17 cellular contexts compared by ENCODE assay signal in genomic region chr11:117059611-117060010, GRCh38. TPM values are rescaled to one million over a fixed set of nuclear protein-coding genes. Genes with fewer than 3 reads are reported as not detected.
DNase-seq lines count a peak whose midpoint lies in the region; ATAC-seq and TF ChIP-seq lines count a peak whose summit lies in the region.
"Had no signal": no experiment of that assay in that cellular context is flagged by ENCODE, and none has a peak within 500 bp of the region (broad histone marks: within the 10 kb centered on the region; RNA-seq: fewer than 3 reads in every experiment).

No MANE protein-coding gene starts in this region.

- H3K9me3 ChIP-seq in CD8-positive, alpha-beta memory T cell (ENCODE audit: low read length): no peaks in the 10 kb centered on the region
- no peaks in the 10 kb centered on the region for H3K9me3 ChIP-seq in HEK293 (ENCODE audit: control insufficient read depth, insufficient read depth, low read depth, low read length)
- no peaks in the 10 kb centered on the region for H3K9me3 ChIP-seq in mesodermal cell (ENCODE audit: control insufficient read depth, low read length)

- no peaks in the 10 kb centered on the region for H3K36me3 ChIP-seq in CD8-positive, alpha-beta memory T cell (ENCODE audit: insufficient read depth, low read length)
- no peaks in the 10 kb centered on the region for H3K36me3 ChIP-seq in HEK293 (ENCODE audit: control insufficient read depth in 2 of 2, insufficient read depth in 1 of 2, low read length in 2 of 2)
- no peaks in the 10 kb centered on the region for H3K36me3 ChIP-seq in mesodermal cell (ENCODE audit: control insufficient read depth, insufficient read depth, low read length)

- H3K9me3 Mint-ChIP-seq in CD8-positive, alpha-beta memory T cell: peaks cover 0 to 1% (median 0%) of the 10 kb centered on the region in 5 donors
- H3K9me3 Mint-ChIP-seq in stimulated activated effector memory CD8-positive, alpha-beta T cell treated with anti-CD3 and anti-CD28 coated beads, Interleukin-12 subunit alpha, Interleukin-12 subunit beta, amount 100 ng/mL, for 72 hours: no peaks in the 10 kb centered on the region
- H3K9me3 Mint-ChIP-seq: CD4-positive, alpha-beta T cell had no signal

- DNase-seq in CD8-positive, alpha-beta memory T cell: no peak
- DNase-seq in CD1c-positive myeloid dendritic cell (ENCODE audit: extremely low spot score): no peak
- no peak for DNase-seq in stimulated activated effector memory CD8-positive, alpha-beta T cell treated with anti-CD3 and anti-CD28 coated beads, Interleukin-12 subunit alpha, Interleukin-12 subunit beta, amount 100 ng/mL, for 72 hours (ENCODE audit: low spot score in 2 of 2)
- DNase-seq in RWPE1 (ENCODE audit: low spot score): no peak
- DNase-seq: ACHN; CD4-positive, alpha-beta T cell; DMS79 treated with DMSO at 0.1 percent for 48 hours; NCI-H1092; NCI-H187; NCI-H446; NCI-H774; Right ventricle myocardium superior had no signal

- no peak overlapping the region for H3K27ac ChIP-seq in CD8-positive, alpha-beta memory T cell (ENCODE audit: low read depth, low read length)
- H3K27ac ChIP-seq in HEK293 (ENCODE audit: extremely low read depth, low read depth, low read length) (no peak overlapping the region), angular gyrus (ENCODE audit: low read depth, low read length) (peak overlapping the region; percentile 81), mesodermal cell (ENCODE audit: low read depth, low read length, severe bottlenecking) (peak overlapping the region; percentile 32), RWPE1 (no peak overlapping the region)
- H3K27ac ChIP-seq: KMS-11 had no signal

- H3K36me3 Mint-ChIP-seq in CD8-positive, alpha-beta memory T cell: peaks cover 0 to 12% (median 4%) of the 10 kb centered on the region in 3 donors
- peaks cover 8% of the 10 kb centered on the region for H3K36me3 Mint-ChIP-seq in stimulated activated effector memory CD8-positive, alpha-beta T cell treated with anti-CD3 and anti-CD28 coated beads, Interleukin-12 subunit alpha, Interleukin-12 subunit beta, amount 100 ng/mL, for 72 hours

- H3K4me1 Mint-ChIP-seq in CD8-positive, alpha-beta memory T cell: peaks cover 71 to 94% (median 89%) of the 10 kb centered on the region in 3 donors
- H3K4me1 Mint-ChIP-seq in stimulated activated effector memory CD8-positive, alpha-beta T cell treated with anti-CD3 and anti-CD28 coated beads, Interleukin-12 subunit alpha, Interleukin-12 subunit beta, amount 100 ng/mL, for 72 hours: peaks cover 58% of the 10 kb centered on the region

- ATAC-seq in stimulated activated effector memory CD8-positive, alpha-beta T cell treated with anti-CD3 and anti-CD28 coated beads, Interleukin-12 subunit alpha, Interleukin-12 subunit beta, amount 100 ng/mL, for 72 hours: no peak
- ATAC-seq: Panc1 had no signal

- peaks cover 0 to 2% of the 10 kb centered on the region in 2 donors for H3K27me3 Mint-ChIP-seq in CD8-positive, alpha-beta memory T cell
- H3K27me3 Mint-ChIP-seq: CD4-positive, alpha-beta T cell had no signal

- 100% methylated on average over 1 of the region's 3 CpGs; no CpG with 5 or more reads in 1 of the 2 experiments for WGBS in mesodermal cell (ENCODE audit: insufficient coverage in 2 of 2), 2 experiments

- H3K27ac Mint-ChIP-seq in CD8-positive, alpha-beta memory T cell: peak overlapping the region in 5 of 8 donors; percentile 1 to 23 (median 13)
- H3K27ac Mint-ChIP-seq in stimulated activated effector memory CD8-positive, alpha-beta T cell treated with anti-CD3 and anti-CD28 coated beads, Interleukin-12 subunit alpha, Interleukin-12 subunit beta, amount 100 ng/mL, for 72 hours: no peak overlapping the region
- H3K27ac Mint-ChIP-seq: CD4-positive, alpha-beta T cell had no signal

- peaks cover 21% of the 10 kb centered on the region for H3K4me1 ChIP-seq in CD8-positive, alpha-beta memory T cell (ENCODE audit: insufficient read depth, low read length)
- H3K4me1 ChIP-seq in HEK293 (ENCODE audit: control insufficient read depth, insufficient read depth, low read length) (peaks cover 7% of the 10 kb centered on the region), mesodermal cell (ENCODE audit: control insufficient read depth, insufficient read depth, low read length, poor library complexity, severe bottlenecking) (peaks cover 8% of the 10 kb centered on the region)

- TF ChIP-seq CTCF in HEK293 (tag by site-specific recombination; IDR thresholded peaks at IDR 0.05) (no peak), RWPE1 (conservative IDR thresholded peaks at IDR 0.05; ENCODE audit: low read depth) (no peak)

- H3K4me3 Mint-ChIP-seq in CD8-positive, alpha-beta memory T cell: peak overlapping the region in 1 of 7 donors; percentile 8
- H3K4me3 Mint-ChIP-seq in stimulated activated effector memory CD8-positive, alpha-beta T cell treated with anti-CD3 and anti-CD28 coated beads, Interleukin-12 subunit alpha, Interleukin-12 subunit beta, amount 100 ng/mL, for 72 hours: no peak overlapping the region
- H3K4me3 Mint-ChIP-seq: CD4-positive, alpha-beta T cell had no signal

- CTCF ChIA-PET in CD8-positive, alpha-beta memory T cell (lab: Charles Lee): no interaction called here
- CTCF ChIA-PET in HEK293 (lab: Yijun Ruan, JAX): interaction anchor here (0.7 to 1.4 kb wide), 2 partner anchors 9 to 15 kb away, joined by 3 read pairs; no protein-coding TSS in a partner anchor
- CTCF ChIA-PET in RWPE1 (lab: Yijun Ruan, JAX): no interaction called here

- H3K4me3 ChIP-seq in CD8-positive, alpha-beta memory T cell (ENCODE audit: low read length): no peak overlapping the region
- H3K4me3 ChIP-seq in HEK293 (ENCODE audit: low read depth, low read length): no peak overlapping the region
- H3K4me3 ChIP-seq in mesodermal cell (ENCODE audit: extremely low read depth, insufficient read depth, low read length, poor library complexity, severe bottlenecking): no peak overlapping the region

- POLR2A ChIA-PET in CD8-positive, alpha-beta memory T cell (lab: Charles Lee): no interaction called here
- POLR2A ChIA-PET in HEK293 (lab: Yijun Ruan, JAX) (interaction anchor here (0.6 kb wide), 1 partner anchor 28 kb away, joined by 5 read pairs; no protein-coding TSS in a partner anchor), RWPE1 (lab: Yijun Ruan, JAX; ENCODE audit: low non-redundant PET) (no interaction called here)

- no peaks in the 10 kb centered on the region for H3K27me3 ChIP-seq in CD8-positive, alpha-beta memory T cell (ENCODE audit: insufficient read depth, low read length, poor library complexity, severe bottlenecking)

TF ChIP-seq in HEK293, 187 proteins besides CTCF, POLR2A, EP300 and RAD21:
- TF ChIP-seq, protein P1, sequence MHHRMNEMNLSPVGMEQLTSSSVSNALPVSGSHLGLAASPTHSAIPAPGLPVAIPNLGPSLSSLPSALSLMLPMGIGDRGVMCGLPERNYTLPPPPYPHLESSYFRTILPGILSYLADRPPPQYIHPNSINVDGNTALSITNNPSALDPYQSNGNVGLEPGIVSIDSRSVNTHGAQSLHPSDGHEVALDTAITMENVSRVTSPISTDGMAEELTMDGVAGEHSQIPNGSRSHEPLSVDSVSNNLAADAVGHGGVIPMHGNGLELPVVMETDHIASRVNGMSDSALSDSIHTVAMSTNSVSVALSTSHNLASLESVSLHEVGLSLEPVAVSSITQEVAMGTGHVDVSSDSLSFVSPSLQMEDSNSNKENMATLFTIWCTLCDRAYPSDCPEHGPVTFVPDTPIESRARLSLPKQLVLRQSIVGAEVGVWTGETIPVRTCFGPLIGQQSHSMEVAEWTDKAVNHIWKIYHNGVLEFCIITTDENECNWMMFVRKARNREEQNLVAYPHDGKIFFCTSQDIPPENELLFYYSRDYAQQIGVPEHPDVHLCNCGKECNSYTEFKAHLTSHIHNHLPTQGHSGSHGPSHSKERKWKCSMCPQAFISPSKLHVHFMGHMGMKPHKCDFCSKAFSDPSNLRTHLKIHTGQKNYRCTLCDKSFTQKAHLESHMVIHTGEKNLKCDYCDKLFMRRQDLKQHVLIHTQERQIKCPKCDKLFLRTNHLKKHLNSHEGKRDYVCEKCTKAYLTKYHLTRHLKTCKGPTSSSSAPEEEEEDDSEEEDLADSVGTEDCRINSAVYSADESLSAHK (tag by site-specific recombination; IDR thresholded peaks at IDR 0.05): peak; percentile 82
- TF ChIP-seq SP2 (tag by site-specific recombination; IDR thresholded peaks at IDR 0.05) (no peak), PRDM6 (tag by site-specific recombination; IDR thresholded peaks at IDR 0.05) (0 out of 2 replicates have a peak, but pooled peaks have one; percentile 44)
TF ChIP-seq in HEK293: peak in this region for 2.

RNA-seq across cellular contexts. Expression of gene SIK3, which starts 38.6 kb away (rescaled TPM):
- total RNA-seq in CD8-positive, alpha-beta memory T cell: 10 to 100 TPM; 42.8 to 48.7 TPM
- 33.9 TPM for polyA plus RNA-seq in CD8-positive, alpha-beta memory T cell
- 12.7 TPM for polyA plus RNA-seq in mesodermal cell (2013, experiment 1 of 2)
- polyA plus RNA-seq in mesodermal cell (2013, experiment 2 of 2): 12.5 TPM

Comparison
In these comparisons a context has a peak if more than half of its experiments do, and no peak if none do; other contexts are left out.
1. H3K27ac ChIP-seq: peak in angular gyrus (single experiment) and mesodermal cell (single experiment); none in CD8-positive, alpha-beta memory T cell (single experiment), HEK293 (single experiment) and RWPE1 (single experiment).